Comparison of ENCODE assay signal across 19 cellular contexts in the genomic region with DNA sequence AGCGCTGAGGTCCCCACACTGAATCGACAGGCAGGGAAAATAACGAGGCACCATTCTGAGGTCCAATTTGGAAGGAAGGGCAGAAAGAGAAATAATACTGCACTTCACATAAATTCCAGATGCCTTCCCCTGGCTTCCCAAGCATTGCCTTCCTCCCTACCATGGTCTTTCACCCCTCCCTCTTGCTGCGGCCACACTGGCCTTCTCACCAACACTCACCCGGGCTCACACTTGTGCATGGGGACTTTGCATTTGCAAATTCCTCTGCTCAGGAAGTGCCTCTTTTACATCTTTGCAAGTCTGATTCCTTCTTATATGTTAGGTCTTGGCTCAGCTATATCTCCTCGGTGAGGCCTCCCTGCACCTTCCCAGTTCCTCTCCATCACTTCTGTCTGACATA.
"Had no signal": no experiment of that assay in that cellular context is flagged by ENCODE, and none has a peak within 500 bp of the region (broad histone marks: within the 10 kb centered on the region; RNA-seq: fewer than 3 reads in every experiment).

No MANE protein-coding gene starts in this region.

- H3K9me3 ChIP-seq: SJSA1 had no signal

- H3K27ac ChIP-seq: KMS-11, SJSA1, SK-N-MC had no signal

- H3K4me1 Mint-ChIP-seq: IgD-negative memory B cell had no signal

- H3K36me3 Mint-ChIP-seq: IgD-negative memory B cell had no signal

- DNase-seq: MV-4-11, NCI-H1048, NCI-H1105, NCI-H1436 treated with DMSO at 0.1 percent for 48 hours, NCI-H1694, NCI-H187 treated with DMSO at 0.1 percent for 48 hours, NCI-H2029 treated with DMSO at 0.1 percent for 48 hours, NCI-H2227 treated with DMSO at 0.1 percent for 48 hours, NCI-H526 treated with DMSO at 0.1 percent for 48 hours, NCI-H774, Right ventricle myocardium superior, RPMI8226, SIG-M5 had no signal

- H3K36me3 ChIP-seq: SJSA1 had no signal

- H3K9me3 Mint-ChIP-seq: IgD-negative memory B cell had no signal

- H3K27ac Mint-ChIP-seq: IgD-negative memory B cell had no signal

- H3K4me3 Mint-ChIP-seq: IgD-negative memory B cell had no signal

- H3K4me2 ChIP-seq: KMS-11 had no signal

- H3K9ac ChIP-seq: KMS-11 had no signal

- H3K27me3 ChIP-seq: SJSA1 had no signal

- ATAC-seq: HepG2, K562 had no signal

- H3K27me3 Mint-ChIP-seq: IgD-negative memory B cell had no signal

- H3K4me3 ChIP-seq: K562, SJSA1, SK-N-MC had no signal
